Comparison of ENCODE assay signal across 8 cellular contexts in genomic region chr1:116514708-116515525, GRCh38. TPM values are rescaled to one million over a fixed set of nuclear protein-coding genes. Genes with fewer than 3 reads are reported as not detected.
DNase-seq lines count a peak whose midpoint lies in the region; ATAC-seq and TF ChIP-seq lines count a peak whose summit lies in the region.

No MANE protein-coding gene starts in this region.

- TF ChIP-seq POLR2A in upper lobe of left lung (IDR thresholded peaks at IDR 0.05): no peak

- TF ChIP-seq EP300 in upper lobe of left lung (IDR thresholded peaks at IDR 0.05): no peak

- POLR2A ChIA-PET in CD8-positive, alpha-beta memory T cell (lab: Charles Lee): interaction anchor here (0.8 to 2.8 kb wide), 3 partner anchors 11 to 55 kb away, joined by 3 to 20 read pairs (median 6); no protein-coding TSS in a partner anchor
- POLR2A ChIA-PET in activated CD4-positive, alpha-beta memory T cell treated with anti-CD3 and anti-CD28 coated beads for 36 hours (lab: Charles Lee): interaction anchor here (0.7 to 2.3 kb wide), 17 partner anchors 10 to 546 kb away, joined by 3 to 26 read pairs (median 4); no protein-coding TSS in a partner anchor
- POLR2A ChIA-PET in A673 (lab: Charles Lee; ENCODE audit: low non-redundant PET): no interaction called here

- peaks cover 57 to 75% (median 74%) of the 10 kb centered on the region in 3 donors for H3K4me1 Mint-ChIP-seq in CD8-positive, alpha-beta memory T cell
- peaks cover 63% of the 10 kb centered on the region for H3K4me1 Mint-ChIP-seq in activated CD4-positive, alpha-beta memory T cell treated with anti-CD3 and anti-CD28 coated beads for 36 hours (ENCODE audit: low read depth)

- CTCF ChIA-PET in CD8-positive, alpha-beta memory T cell (lab: Charles Lee): interaction anchor here (0.8 to 3.8 kb wide), 9 partner anchors 11 to 376 kb away, joined by 3 to 21 read pairs (median 5); partner anchors contain the start of gene CD58
- CTCF ChIA-PET in activated CD4-positive, alpha-beta memory T cell treated with anti-CD3 and anti-CD28 coated beads for 36 hours (lab: Charles Lee): interaction anchor here (0.8 to 3.5 kb wide), 8 partner anchors 10 to 346 kb away, joined by 3 to 19 read pairs (median 6); no protein-coding TSS in a partner anchor
- CTCF ChIA-PET in A673 (lab: Charles Lee): no interaction called here

- H3K9me3 ChIP-seq in CD8-positive, alpha-beta memory T cell (ENCODE audit: low read length): no peaks in the 10 kb centered on the region
- no peaks in the 10 kb centered on the region for H3K9me3 ChIP-seq in upper lobe of left lung
- no peaks in the 10 kb centered on the region for H3K9me3 ChIP-seq in A673 (ENCODE audit: low read depth, low read length, poor library complexity, severe bottlenecking)

- peak; percentile 37 to 77 (median 59) for DNase-seq in CD8-positive, alpha-beta memory T cell
- DNase-seq in activated CD4-positive, alpha-beta memory T cell treated with anti-CD3 and anti-CD28 coated beads for 36 hours: peak; percentile 88
- peak; percentile 96 for DNase-seq in glomerular visceral epithelial cell (ENCODE audit: extremely low spot score)
- peak in 1 of 2 donors; percentile 65 for DNase-seq in upper lobe of left lung
- DNase-seq in mesenteric fat pad (ENCODE audit: low spot score): no peak
- no peak for DNase-seq in A673 (ENCODE audit: low spot score)

- peak overlapping the region; percentile 37 to 91 (median 75) for H3K4me3 Mint-ChIP-seq in CD8-positive, alpha-beta memory T cell
- H3K4me3 Mint-ChIP-seq in activated CD4-positive, alpha-beta memory T cell treated with anti-CD3 and anti-CD28 coated beads for 36 hours: peak overlapping the region; percentile 55

- H3K9me3 Mint-ChIP-seq in CD8-positive, alpha-beta memory T cell: peaks cover 0 to 2% (median 0%) of the 10 kb centered on the region in 5 donors
- no peaks in the 10 kb centered on the region for H3K9me3 Mint-ChIP-seq in activated CD4-positive, alpha-beta memory T cell treated with anti-CD3 and anti-CD28 coated beads for 36 hours

- peaks cover 35% of the 10 kb centered on the region for H3K4me1 ChIP-seq in CD8-positive, alpha-beta memory T cell (ENCODE audit: insufficient read depth, low read length)
- H3K4me1 ChIP-seq in upper lobe of left lung: peaks cover 11 to 24% (median 15%) of the 10 kb centered on the region in 4 donors
- H3K4me1 ChIP-seq in A673 (ENCODE audit: insufficient read depth, low read length, poor library complexity, severe bottlenecking): no peaks in the 10 kb centered on the region

- ATAC-seq in GM19467 (IDR thresholded peaks at IDR 0.05; ENCODE audit: unreplicated experiment): peak; percentile 73
- peak; percentile 76 for ATAC-seq in HG03571 (IDR thresholded peaks at IDR 0.05; ENCODE audit: unreplicated experiment)
- ATAC-seq in upper lobe of left lung (ENCODE audit: low FRiP score in 2 of 2): peak; percentile 63 to 64

- no peaks in the 10 kb centered on the region for H3K27me3 ChIP-seq in CD8-positive, alpha-beta memory T cell (ENCODE audit: insufficient read depth, low read length, poor library complexity, severe bottlenecking)
- no peaks in the 10 kb centered on the region for H3K27me3 ChIP-seq in upper lobe of left lung
- H3K27me3 ChIP-seq in A673 (replicated peaks; ENCODE audit: insufficient read depth, low read depth, low read length, poor library complexity): no peaks in the 10 kb centered on the region

- WGBS in upper lobe of left lung, 2 donors: 36 to 79% methylated on average over 8 of the region's 8 CpGs

- peaks cover 4 to 10% (median 4%) of the 10 kb centered on the region in 3 donors for H3K36me3 Mint-ChIP-seq in CD8-positive, alpha-beta memory T cell
- peaks cover 18% of the 10 kb centered on the region for H3K36me3 Mint-ChIP-seq in activated CD4-positive, alpha-beta memory T cell treated with anti-CD3 and anti-CD28 coated beads for 36 hours

- H3K27ac ChIP-seq in CD8-positive, alpha-beta memory T cell (ENCODE audit: low read depth, low read length): peak overlapping the region; percentile 77
- peak overlapping the region; percentile 81 to 90 (median 84) for H3K27ac ChIP-seq in upper lobe of left lung
- no peak overlapping the region for H3K27ac ChIP-seq in A673 (ENCODE audit: low read depth, low read length, poor library complexity, severe bottlenecking)

- intact Hi-C loops in activated CD4-positive, alpha-beta memory T cell treated with anti-CD3 and anti-CD28 coated beads for 36 hours (cut with micrococcal nuclease): loop anchor here (1.0 to 2.0 kb wide), 6 partner anchors 11 to 312 kb away; no protein-coding TSS in a partner anchor
- intact Hi-C loops in A673 (cut with micrococcal nuclease; ENCODE audit: unreplicated experiment): no loop called here

- no peaks in the 10 kb centered on the region for H3K27me3 Mint-ChIP-seq in CD8-positive, alpha-beta memory T cell
- H3K27me3 Mint-ChIP-seq in activated CD4-positive, alpha-beta memory T cell treated with anti-CD3 and anti-CD28 coated beads for 36 hours: no peaks in the 10 kb centered on the region

- TF ChIP-seq CTCF in upper lobe of left lung (IDR thresholded peaks at IDR 0.05) (no peak), A673 (conservative IDR thresholded peaks at IDR 0.05; ENCODE audit: low read depth, low read length) (no peak)

- BruUV-seq in A673 (replicated peaks; lab: Mats Ljungman, UMichigan): no TSS peak

- no peaks in the 10 kb centered on the region for H3K36me3 ChIP-seq in CD8-positive, alpha-beta memory T cell (ENCODE audit: insufficient read depth, low read length)
- H3K36me3 ChIP-seq in upper lobe of left lung (peaks cover 0 to 13% (median 3%) of the 10 kb centered on the region in 4 donors), A673 (ENCODE audit: insufficient read depth, low read length, poor library complexity, severe bottlenecking) (no peaks in the 10 kb centered on the region)

- peak overlapping the region; percentile 91 to 100 (median 99) for H3K27ac Mint-ChIP-seq in CD8-positive, alpha-beta memory T cell
- peak overlapping the region; percentile 96 for H3K27ac Mint-ChIP-seq in activated CD4-positive, alpha-beta memory T cell treated with anti-CD3 and anti-CD28 coated beads for 36 hours

- peak overlapping the region; percentile 10 for H3K4me3 ChIP-seq in CD8-positive, alpha-beta memory T cell (ENCODE audit: low read length)
- H3K4me3 ChIP-seq in upper lobe of left lung (no peak overlapping the region), A673 (ENCODE audit: low read depth, low read length, poor library complexity, severe bottlenecking) (no peak overlapping the region)

RNA-seq across cellular contexts. Expression of gene CD58, which starts 55.9 kb away (rescaled TPM):
- total RNA-seq in CD8-positive, alpha-beta memory T cell: 10 to 100 TPM; 29.9 to 30.7 TPM
- 49.1 TPM for polyA plus RNA-seq in CD8-positive, alpha-beta memory T cell
- 10 to 100 TPM; 21.9 to 27.2 TPM for total RNA-seq in activated CD4-positive, alpha-beta memory T cell treated with anti-CD3 and anti-CD28 coated beads for 36 hours
- total RNA-seq in upper lobe of left lung (10 to 100 TPM; 17.8 to 52.0 (median 32.4) TPM), mesenteric fat pad (23.9 TPM), A673 (2021) (8.2 and 9.1 TPM in 2 replicates)

Comparison
In these comparisons a context has a peak if more than half of its experiments do, and no peak if none do; other contexts are left out.
1. DNase-seq: peak in CD8-positive, alpha-beta memory T cell (5 of 5), activated CD4-positive, alpha-beta memory T cell treated with anti-CD3 and anti-CD28 coated beads for 36 hours (single experiment) and glomerular visceral epithelial cell (single experiment); none in mesenteric fat pad (single experiment) and A673 (single experiment).
2. Peak in every context shown above with its lines, with median percentiles within 50 percentile points of each other: ATAC-seq.